ENCODE assay signal across 12 cellular contexts in genomic region chr19:41995959-41996797, GRCh38. TPM values are rescaled to one million over a fixed set of nuclear protein-coding genes. Genes with fewer than 3 reads are reported as not detected.
DNase-seq lines count a peak whose midpoint lies in the region; ATAC-seq lines count a peak whose summit lies in the region.
"Had no signal": no experiment of that assay in that cellular context is flagged by ENCODE, and none has a peak within 500 bp of the region (broad histone marks: within the 10 kb centered on the region; RNA-seq: fewer than 3 reads in every experiment).

No MANE protein-coding gene starts in this region.

- H3K9me3 Mint-ChIP-seq in activated T-helper 17 cell treated with anti-CD3 and anti-CD28 coated beads, Interleukin-2, amount 50 U/mL, for 72 hours = no peaks in the 10 kb centered on the region
- no peaks in the 10 kb centered on the region for H3K9me3 Mint-ChIP-seq in activated naive CD4-positive, alpha-beta T cell treated with anti-CD3 and anti-CD28 coated beads, Interleukin-2, amount 50 U/mL, for 72 hours
- H3K9me3 Mint-ChIP-seq: activated naive CD8-positive, alpha-beta T cell treated with anti-CD3 and anti-CD28 coated beads, Interleukin-2, amount 50 U/mL, for 24 hours had no signal

- H3K4me3 Mint-ChIP-seq in activated T-helper 17 cell treated with anti-CD3 and anti-CD28 coated beads, Interleukin-2, amount 50 U/mL, for 72 hours = peak overlapping the region; percentile 8
- H3K4me3 Mint-ChIP-seq: activated naive CD8-positive, alpha-beta T cell treated with anti-CD3 and anti-CD28 coated beads, Interleukin-2, amount 50 U/mL, for 24 hours had no signal

- peaks cover 29% of the 10 kb centered on the region for H3K4me1 Mint-ChIP-seq in activated T-helper 17 cell treated with anti-CD3 and anti-CD28 coated beads, Interleukin-2, amount 50 U/mL, for 72 hours

- peaks cover 54% of the 10 kb centered on the region for H3K27me3 Mint-ChIP-seq in activated T-helper 17 cell treated with anti-CD3 and anti-CD28 coated beads, Interleukin-2, amount 50 U/mL, for 72 hours

- peak; percentile 18 for DNase-seq in NCI-H2029 (lab: John Stamatoyannopoulos, UW)
- no peak for DNase-seq in NCI-H2029 treated with DMSO at 0.1 percent for 48 hours (lab: John Stamatoyannopoulos, UW)
- peak; percentile 17 for DNase-seq in LHCN-M2 (ENCODE audit: low read depth)
- DNase-seq in occipital lobe (lab: John Stamatoyannopoulos, UW) = peak; percentile 31
- DNase-seq in activated naive CD4-positive, alpha-beta T cell treated with anti-CD3 and anti-CD28 coated beads, Interleukin-2, amount 50 U/mL, for 72 hours (ENCODE audit: low spot score in 2 of 2) = no peak

- ATAC-seq in activated T-helper 17 cell treated with anti-CD3 and anti-CD28 coated beads, Interleukin-2, amount 50 U/mL, for 72 hours (replicated peaks) = no peak
- ATAC-seq in HG03439 (IDR thresholded peaks at IDR 0.05; ENCODE audit: unreplicated experiment) = no peak
- no peak for ATAC-seq in activated CD4-positive, CD25-positive, alpha-beta regulatory T cell treated with anti-CD3 and anti-CD28 coated beads, Interleukin-2, amount 50 U/mL, for 24 hours
- no peak for ATAC-seq in activated naive CD4-positive, alpha-beta T cell treated with anti-CD3 and anti-CD28 coated beads, Interleukin-2, amount 50 U/mL, for 72 hours
- ATAC-seq: activated naive CD8-positive, alpha-beta T cell treated with anti-CD3 and anti-CD28 coated beads, Interleukin-2, amount 50 U/mL, for 24 hours had no signal

- no peaks in the 10 kb centered on the region for H3K36me3 Mint-ChIP-seq in activated T-helper 17 cell treated with anti-CD3 and anti-CD28 coated beads, Interleukin-2, amount 50 U/mL, for 72 hours (ENCODE audit: low read depth)
- H3K36me3 Mint-ChIP-seq in activated naive CD4-positive, alpha-beta T cell treated with anti-CD3 and anti-CD28 coated beads, Interleukin-2, amount 50 U/mL, for 72 hours = peaks cover 0 to 15% of the 10 kb centered on the region in 2 donors

- no peak overlapping the region for H3K27ac Mint-ChIP-seq in activated T-helper 17 cell treated with anti-CD3 and anti-CD28 coated beads, Interleukin-2, amount 50 U/mL, for 72 hours
- no peak overlapping the region for H3K27ac Mint-ChIP-seq in activated naive CD4-positive, alpha-beta T cell treated with anti-CD3 and anti-CD28 coated beads, Interleukin-2, amount 50 U/mL, for 72 hours
- H3K27ac Mint-ChIP-seq: activated naive CD8-positive, alpha-beta T cell treated with anti-CD3 and anti-CD28 coated beads, Interleukin-2, amount 50 U/mL, for 24 hours had no signal

RNA-seq across cellular contexts. Expression of gene ATP1A3, which starts 2.1 kb away (rescaled TPM):
- total RNA-seq in LHCN-M2 (2014; rRNA removed) (0.19 and 0.40 TPM in 2 replicates), occipital lobe (153 TPM)
- polyA plus RNA-seq in LHCN-M2 (2012) = 0.92 TPM
- 1 to 10 TPM; 1.7 to 5.0 TPM for total RNA-seq in activated T-helper 17 cell treated with anti-CD3 and anti-CD28 coated beads, Interleukin-2, amount 50 U/mL, for 72 hours
- total RNA-seq in activated naive CD4-positive, alpha-beta T cell treated with anti-CD3 and anti-CD28 coated beads, Interleukin-2, amount 50 U/mL, for 72 hours = 1 to 10 TPM; 2.0 to 4.0 TPM
- total RNA-seq: epithelial cell of proximal tubule, skeletal muscle tissue had no signal
- polyA plus RNA-seq: keratinocyte had no signal

RNA-seq across cellular contexts. Expression of gene RABAC1, which starts 37.1 kb away (rescaled TPM):
- total RNA-seq in LHCN-M2 (2014; rRNA removed) = 174 and 241 TPM in 2 replicates
- 300 TPM for polyA plus RNA-seq in LHCN-M2 (2012)
- total RNA-seq in activated T-helper 17 cell treated with anti-CD3 and anti-CD28 coated beads, Interleukin-2, amount 50 U/mL, for 72 hours = 10 to 100 TPM; 37.6 to 54.7 TPM
- total RNA-seq in occipital lobe = 69.3 TPM
- total RNA-seq in activated naive CD4-positive, alpha-beta T cell treated with anti-CD3 and anti-CD28 coated beads, Interleukin-2, amount 50 U/mL, for 72 hours = 10 to 100 TPM; 39.8 to 46.0 TPM

Comparison
In these comparisons a context has a peak if more than half of its experiments do, and no peak if none do; other contexts are left out.
1. DNase-seq: peak in NCI-H2029 (single experiment), LHCN-M2 (single experiment) and occipital lobe (single experiment); none in NCI-H2029 treated with DMSO at 0.1 percent for 48 hours (single experiment) and activated naive CD4-positive, alpha-beta T cell treated with anti-CD3 and anti-CD28 coated beads, Interleukin-2, amount 50 U/mL, for 72 hours (0 of 2).
2. RNA of gene ATP1A3, which starts 2.1 kb away (total RNA-seq): 153 TPM in occipital lobe (single experiment); 1.7 to 5.0 TPM in activated T-helper 17 cell treated with anti-CD3 and anti-CD28 coated beads, Interleukin-2, amount 50 U/mL, for 72 hours, 2.0 to 4.0 TPM in activated naive CD4-positive, alpha-beta T cell treated with anti-CD3 and anti-CD28 coated beads, Interleukin-2, amount 50 U/mL, for 72 hours and 0.19 to 0.40 TPM in LHCN-M2; every median in the first group is over 10 times any median in the second.